8 cellular contexts compared by ENCODE assay signal in genomic region chr4:165294907-165295306, GRCh38. TPM values are rescaled to one million over a fixed set of nuclear protein-coding genes. Genes with fewer than 3 reads are reported as not detected.
DNase-seq lines count a peak whose midpoint lies in the region; ATAC-seq and TF ChIP-seq lines count a peak whose summit lies in the region.

No MANE protein-coding gene starts in this region.

- peaks cover 84% of the 10 kb centered on the region for H3K36me3 ChIP-seq in BLaER1

- peak overlapping the region; percentile 36 for H3K27ac Mint-ChIP-seq in activated naive CD8-positive, alpha-beta T cell

- intact Hi-C loops in dorsolateral prefrontal cortex (cut with DNase I): no loop called here

- H3K4me3 Mint-ChIP-seq in activated naive CD8-positive, alpha-beta T cell: peak overlapping the region; percentile 17

- H3K9me3 ChIP-seq in BLaER1: no peaks in the 10 kb centered on the region

- H3K27me3 ChIP-seq in BLaER1 (no peaks in the 10 kb centered on the region), dorsolateral prefrontal cortex (no peaks in the 10 kb centered on the region)

- peaks cover 11% of the 10 kb centered on the region for H3K36me3 Mint-ChIP-seq in activated naive CD8-positive, alpha-beta T cell

- no peaks in the 10 kb centered on the region for H3K27me3 Mint-ChIP-seq in activated naive CD8-positive, alpha-beta T cell

- peak overlapping the region; percentile 23 for H3K4me2 ChIP-seq in BLaER1

- H4K20me1 ChIP-seq in BLaER1: peaks cover 81% of the 10 kb centered on the region

- H3K9me3 Mint-ChIP-seq in activated naive CD8-positive, alpha-beta T cell (ENCODE audit: low read depth): no peaks in the 10 kb centered on the region

- H3K4me3 ChIP-seq in BLaER1: no peak overlapping the region
- peak overlapping the region in 7 of 59 donors; percentile 12 to 35 (median 19) for H3K4me3 ChIP-seq in dorsolateral prefrontal cortex

- H3K27ac ChIP-seq in BLaER1: no peak overlapping the region
- H3K27ac ChIP-seq in dorsolateral prefrontal cortex: no peak overlapping the region

- TF ChIP-seq CTCF in dorsolateral prefrontal cortex (IDR thresholded peaks at IDR 0.05 in 54 of 56, conservative IDR thresholded peaks at IDR 0.05 in 2 of 56; ENCODE audit: low read depth in 1 of 56, partially characterized antibody in 56 of 56): no peak

- ATAC-seq in GM19043 (IDR thresholded peaks at IDR 0.05; ENCODE audit: low read depth, unreplicated experiment) (peak; percentile 94), HG03097 (IDR thresholded peaks at IDR 0.05; ENCODE audit: low FRiP score, unreplicated experiment) (peak; percentile 97)

- H3K9ac ChIP-seq in BLaER1: no peak overlapping the region

- peaks cover 23% of the 10 kb centered on the region for H3K4me1 Mint-ChIP-seq in activated naive CD8-positive, alpha-beta T cell (ENCODE audit: low read depth)

- peaks cover 22% of the 10 kb centered on the region for H3K4me1 ChIP-seq in BLaER1

- DNase-seq in dorsolateral prefrontal cortex (no peak), NCI-H2029 (lab: John Stamatoyannopoulos, UW) (no peak), HUDEP-2 (lab: John Stamatoyannopoulos, UW; ENCODE audit: unreplicated experiment in 76 of 76) (no peak), NCI-H1092 (lab: John Stamatoyannopoulos, UW) (no peak)

RNA-seq across cellular contexts. Expression of gene MSMO1, which starts 32.6 kb away (rescaled TPM):
- 100 to 1,000 TPM in 7 of 120 experiments, 10 to 100 TPM in 113; 33.4 to 188 (median 66.6) TPM for total RNA-seq in dorsolateral prefrontal cortex
